Comparison of ENCODE assay signal across 8 cellular contexts in genomic region chr9:132877818-132878694, GRCh38. TPM values are rescaled to one million over a fixed set of nuclear protein-coding genes. Genes with fewer than 3 reads are reported as not detected.
A peak's percentile ranks its signal among the peaks of the same experiment; 100 is the strongest.
DNase-seq lines count a peak whose midpoint lies in the region; ATAC-seq and TF ChIP-seq lines count a peak whose summit lies in the region.

TSS of gene AK8 (minus strand) at chr9:132878284. CDS start at chr9:132878255, 29 bp downstream.

- H3K9ac ChIP-seq in OCI-LY3 (ENCODE audit: low read length) (peak within 1 kb of the TSS; percentile 90), muscle layer of colon (ENCODE audit: low read length) (peak within 1 kb of the TSS; percentile 95)

- DNase-seq in A172 (ENCODE audit: low spot score) (peak; percentile 39), esophagus squamous epithelium (lab: John Stamatoyannopoulos, UW) (no peak)
- DNase-seq in activated T-cell treated with anti-CD3 and anti-CD28 coated beads, Interleukin-2, amount 50 U/mL, for 72 hours, result peak; percentile 78 to 86
- DNase-seq in stimulated activated CD8-positive, alpha-beta memory T cell treated with anti-CD3 and anti-CD28 coated beads, Interleukin-4, amount 100 ng/mL, for 48 hours, result peak; percentile 84

- peak within 1 kb of the TSS; percentile 65 for H3K4me2 ChIP-seq in OCI-LY3 (ENCODE audit: low read length)

- peak; percentile 77 for ATAC-seq in GM18498 (IDR thresholded peaks at IDR 0.05; ENCODE audit: unreplicated experiment)
- peak; percentile 59 for ATAC-seq in HG03342 (IDR thresholded peaks at IDR 0.05; ENCODE audit: unreplicated experiment)
- peak; percentile 92 for ATAC-seq in activated T-cell treated with anti-CD3 and anti-CD28 coated beads, Interleukin-2, amount 50 U/mL, for 72 hours (replicated peaks in 1 of 2)

- peak within 1 kb of the TSS; percentile 81 to 88 for H3K4me3 Mint-ChIP-seq in activated T-cell treated with anti-CD3 and anti-CD28 coated beads, Interleukin-2, amount 50 U/mL, for 72 hours

- TF ChIP-seq CTCF in OCI-LY3 (IDR thresholded peaks at IDR 0.05; ENCODE audit: low read depth, low read length) (no peak), esophagus squamous epithelium (IDR thresholded peaks at IDR 0.05) (peak in 2 of 6 experiments; percentile 2 to 29)

- H3K27me3 Mint-ChIP-seq in activated T-cell treated with anti-CD3 and anti-CD28 coated beads, Interleukin-2, amount 50 U/mL, for 72 hours (ENCODE audit: low read depth), result peaks cover 6% of the 10 kb centered on the region

- no peaks in the 10 kb centered on the region for H3K36me3 ChIP-seq in OCI-LY3 (replicated peaks; ENCODE audit: low read depth, low read length)
- H3K36me3 ChIP-seq in esophagus squamous epithelium, result no peaks in the 10 kb centered on the region
- no peaks in the 10 kb centered on the region for H3K36me3 ChIP-seq in muscle layer of colon (ENCODE audit: insufficient read depth, low read length)

- H3K36me3 Mint-ChIP-seq in activated T-cell treated with anti-CD3 and anti-CD28 coated beads, Interleukin-2, amount 50 U/mL, for 72 hours (ENCODE audit: insufficient read depth in 2 of 2), result no peaks in the 10 kb centered on the region

- H3K27ac ChIP-seq in OCI-LY3 (ENCODE audit: low read length), result peak within 1 kb of the TSS; percentile 25; the same call in 1 of the 2 replicates
- peak within 1 kb of the TSS; percentile 89 to 97 (median 93) for H3K27ac ChIP-seq in esophagus squamous epithelium
- peak within 1 kb of the TSS; percentile 89 for H3K27ac ChIP-seq in muscle layer of colon (ENCODE audit: low read depth, low read length)

- peak within 1 kb of the TSS; percentile 79 for H3K27ac Mint-ChIP-seq in activated T-cell treated with anti-CD3 and anti-CD28 coated beads, Interleukin-2, amount 50 U/mL, for 72 hours

- TF ChIP-seq POLR2A in esophagus squamous epithelium (IDR thresholded peaks at IDR 0.05), result peak in 2 of 4 donors; percentile 15 to 27

- H3K27me3 ChIP-seq in OCI-LY3 (ENCODE audit: low read depth, low read length) (no peaks in the 10 kb centered on the region), esophagus squamous epithelium (no peaks in the 10 kb centered on the region), muscle layer of colon (ENCODE audit: control insufficient read depth in 1 of 2, insufficient read depth in 2 of 2, low read length in 2 of 2) (no peaks in the 10 kb centered on the region)

- intact Hi-C loops in esophagus squamous epithelium (cut with DNase I), result no loop called here

- peak within 1 kb of the TSS; percentile 95 for H2AFZ ChIP-seq in OCI-LY3 (ENCODE audit: low read depth, low read length)

- H3K4me3 ChIP-seq in OCI-LY3 (ENCODE audit: low read length), result peak within 1 kb of the TSS; percentile 97
- peak within 1 kb of the TSS; percentile 78 to 91 (median 82) for H3K4me3 ChIP-seq in esophagus squamous epithelium
- H3K4me3 ChIP-seq in muscle layer of colon (ENCODE audit: low read depth in 1 of 2, low read length in 2 of 2), result peak within 1 kb of the TSS; percentile 94 to 100

- no peaks in the 10 kb centered on the region for H3K9me3 Mint-ChIP-seq in activated T-cell treated with anti-CD3 and anti-CD28 coated beads, Interleukin-2, amount 50 U/mL, for 72 hours

- H3K4me1 Mint-ChIP-seq in activated T-cell treated with anti-CD3 and anti-CD28 coated beads, Interleukin-2, amount 50 U/mL, for 72 hours (ENCODE audit: low read depth), result peaks cover 36% of the 10 kb centered on the region

- peaks cover 15% of the 10 kb centered on the region for H3K4me1 ChIP-seq in OCI-LY3 (ENCODE audit: low read length)
- H3K4me1 ChIP-seq in esophagus squamous epithelium, result peaks cover 6 to 33% (median 13%) of the 10 kb centered on the region in 3 donors
- H3K4me1 ChIP-seq in muscle layer of colon (ENCODE audit: insufficient read depth, low read length), result no peaks in the 10 kb centered on the region

- H3K79me2 ChIP-seq in OCI-LY3 (ENCODE audit: low read length), result no peaks in the 10 kb centered on the region

- WGBS in esophagus squamous epithelium, 2 donors, result 0% methylated on average over 2 of the region's 89 CpGs; no CpG with 5 or more reads in 1 of the 2 donors

- no peaks in the 10 kb centered on the region for H3K9me3 ChIP-seq in OCI-LY3 (ENCODE audit: insufficient read depth, low read length)
- H3K9me3 ChIP-seq in esophagus squamous epithelium, result no peaks in the 10 kb centered on the region
- no peaks in the 10 kb centered on the region for H3K9me3 ChIP-seq in muscle layer of colon (ENCODE audit: low read length)

- H4K20me1 ChIP-seq in OCI-LY3 (ENCODE audit: insufficient read depth, low read length), result no peaks in the 10 kb centered on the region

RNA-seq across cellular contexts. Expression of gene AK8, which starts in this region (rescaled TPM):
- total RNA-seq in A172 (2014; rRNA removed; shearing (Covaris generic)), result 0.43 and 0.90 TPM in 2 replicates
- total RNA-seq in activated T-cell treated with anti-CD3 and anti-CD28 coated beads, Interleukin-2, amount 50 U/mL, for 72 hours, result under 1 TPM; 0.24 to 0.63 TPM
- total RNA-seq in esophagus squamous epithelium, result 1 to 10 TPM in 1 of 4 donors, under 1 TPM in 2, not detected in 1; 0.38 to 1.1 (median 0.48) TPM

Comparison
In these comparisons a context has a peak if more than half of its experiments do, and no peak if none do; other contexts are left out.
1. Peak in DNase-seq in A172; RNA of the gene not detected or under 1 TPM.
2. Peak in DNase-seq and ATAC-seq in activated T-cell treated with anti-CD3 and anti-CD28 coated beads, Interleukin-2, amount 50 U/mL, for 72 hours; RNA of the gene not detected or under 1 TPM.
3. H3K27ac ChIP-seq: peak in every context shown above with its lines; median percentile 93 in esophagus squamous epithelium; 89 in muscle layer of colon; 25 in OCI-LY3.